ENCODE assay signal across 1 cellular context in the genomic region with DNA sequence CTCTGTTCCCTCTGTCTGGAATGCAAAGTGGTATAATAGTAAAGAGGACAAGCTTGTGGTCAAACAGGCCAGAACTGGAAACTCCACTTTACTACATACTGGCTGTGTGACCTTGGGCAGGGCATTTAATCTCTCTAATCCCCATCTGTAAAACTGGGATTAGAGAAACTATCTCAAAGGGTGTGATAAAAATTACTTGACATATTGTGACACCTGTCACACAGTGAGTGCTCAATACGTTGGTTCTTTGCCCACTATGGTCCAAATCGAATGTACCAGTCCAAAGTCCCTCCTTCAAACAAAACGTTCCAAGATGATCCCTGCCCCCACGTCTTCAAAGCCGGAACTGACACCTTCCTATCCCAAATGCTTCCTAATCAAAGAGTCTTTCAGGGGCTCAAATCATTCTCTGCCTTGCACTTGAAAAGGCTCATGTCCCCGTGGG.
TF ChIP-seq lines count a peak whose summit lies in the region.

No MANE protein-coding gene starts in this region.

TF ChIP-seq in HepG2, 621 proteins besides CTCF, POLR2A, EP300 and RAD21 (continued from another document and continues in another):
- TF ChIP-seq, protein P1, sequence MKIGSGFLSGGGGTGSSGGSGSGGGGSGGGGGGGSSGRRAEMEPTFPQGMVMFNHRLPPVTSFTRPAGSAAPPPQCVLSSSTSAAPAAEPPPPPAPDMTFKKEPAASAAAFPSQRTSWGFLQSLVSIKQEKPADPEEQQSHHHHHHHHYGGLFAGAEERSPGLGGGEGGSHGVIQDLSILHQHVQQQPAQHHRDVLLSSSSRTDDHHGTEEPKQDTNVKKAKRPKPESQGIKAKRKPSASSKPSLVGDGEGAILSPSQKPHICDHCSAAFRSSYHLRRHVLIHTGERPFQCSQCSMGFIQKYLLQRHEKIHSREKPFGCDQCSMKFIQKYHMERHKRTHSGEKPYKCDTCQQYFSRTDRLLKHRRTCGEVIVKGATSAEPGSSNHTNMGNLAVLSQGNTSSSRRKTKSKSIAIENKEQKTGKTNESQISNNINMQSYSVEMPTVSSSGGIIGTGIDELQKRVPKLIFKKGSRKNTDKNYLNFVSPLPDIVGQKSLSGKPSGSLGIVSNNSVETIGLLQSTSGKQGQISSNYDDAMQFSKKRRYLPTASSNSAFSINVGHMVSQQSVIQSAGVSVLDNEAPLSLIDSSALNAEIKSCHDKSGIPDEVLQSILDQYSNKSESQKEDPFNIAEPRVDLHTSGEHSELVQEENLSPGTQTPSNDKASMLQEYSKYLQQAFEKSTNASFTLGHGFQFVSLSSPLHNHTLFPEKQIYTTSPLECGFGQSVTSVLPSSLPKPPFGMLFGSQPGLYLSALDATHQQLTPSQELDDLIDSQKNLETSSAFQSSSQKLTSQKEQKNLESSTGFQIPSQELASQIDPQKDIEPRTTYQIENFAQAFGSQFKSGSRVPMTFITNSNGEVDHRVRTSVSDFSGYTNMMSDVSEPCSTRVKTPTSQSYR (CRISPR knock-in tag; IDR thresholded peaks at IDR 0.05; ENCODE audit: borderline replicate concordance), result no peak
- TF ChIP-seq TAF1 (CRISPR knock-in tag; IDR thresholded peaks at IDR 0.05), result no peak
- no peak for TF ChIP-seq HNRNPL (IDR thresholded peaks at IDR 0.05; ENCODE audit: low read depth, low read length)
- TF ChIP-seq SP4 (CRISPR knock-in tag; IDR thresholded peaks at IDR 0.05), result no peak
- TF ChIP-seq SOX13 (IDR thresholded peaks at IDR 0.05), result peak; percentile 50; the same call in 1 of the 2 replicates
- peak in 1 of 2 experiments; percentile 69; a peak in 2 of 4 replicates for TF ChIP-seq SOX13 (CRISPR knock-in tag; conservative IDR thresholded peaks at IDR 0.05 in 1 of 2, IDR thresholded peaks at IDR 0.05 in 1 of 2)
- TF ChIP-seq, protein P2, sequence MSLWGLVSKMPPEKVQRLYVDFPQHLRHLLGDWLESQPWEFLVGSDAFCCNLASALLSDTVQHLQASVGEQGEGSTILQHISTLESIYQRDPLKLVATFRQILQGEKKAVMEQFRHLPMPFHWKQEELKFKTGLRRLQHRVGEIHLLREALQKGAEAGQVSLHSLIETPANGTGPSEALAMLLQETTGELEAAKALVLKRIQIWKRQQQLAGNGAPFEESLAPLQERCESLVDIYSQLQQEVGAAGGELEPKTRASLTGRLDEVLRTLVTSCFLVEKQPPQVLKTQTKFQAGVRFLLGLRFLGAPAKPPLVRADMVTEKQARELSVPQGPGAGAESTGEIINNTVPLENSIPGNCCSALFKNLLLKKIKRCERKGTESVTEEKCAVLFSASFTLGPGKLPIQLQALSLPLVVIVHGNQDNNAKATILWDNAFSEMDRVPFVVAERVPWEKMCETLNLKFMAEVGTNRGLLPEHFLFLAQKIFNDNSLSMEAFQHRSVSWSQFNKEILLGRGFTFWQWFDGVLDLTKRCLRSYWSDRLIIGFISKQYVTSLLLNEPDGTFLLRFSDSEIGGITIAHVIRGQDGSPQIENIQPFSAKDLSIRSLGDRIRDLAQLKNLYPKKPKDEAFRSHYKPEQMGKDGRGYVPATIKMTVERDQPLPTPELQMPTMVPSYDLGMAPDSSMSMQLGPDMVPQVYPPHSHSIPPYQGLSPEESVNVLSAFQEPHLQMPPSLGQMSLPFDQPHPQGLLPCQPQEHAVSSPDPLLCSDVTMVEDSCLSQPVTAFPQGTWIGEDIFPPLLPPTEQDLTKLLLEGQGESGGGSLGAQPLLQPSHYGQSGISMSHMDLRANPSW (CRISPR knock-in tag; IDR thresholded peaks at IDR 0.05; ENCODE audit: borderline replicate concordance), result no peak
- TF ChIP-seq, protein P3, sequence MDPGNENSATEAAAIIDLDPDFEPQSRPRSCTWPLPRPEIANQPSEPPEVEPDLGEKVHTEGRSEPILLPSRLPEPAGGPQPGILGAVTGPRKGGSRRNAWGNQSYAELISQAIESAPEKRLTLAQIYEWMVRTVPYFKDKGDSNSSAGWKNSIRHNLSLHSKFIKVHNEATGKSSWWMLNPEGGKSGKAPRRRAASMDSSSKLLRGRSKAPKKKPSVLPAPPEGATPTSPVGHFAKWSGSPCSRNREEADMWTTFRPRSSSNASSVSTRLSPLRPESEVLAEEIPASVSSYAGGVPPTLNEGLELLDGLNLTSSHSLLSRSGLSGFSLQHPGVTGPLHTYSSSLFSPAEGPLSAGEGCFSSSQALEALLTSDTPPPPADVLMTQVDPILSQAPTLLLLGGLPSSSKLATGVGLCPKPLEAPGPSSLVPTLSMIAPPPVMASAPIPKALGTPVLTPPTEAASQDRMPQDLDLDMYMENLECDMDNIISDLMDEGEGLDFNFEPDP (CRISPR knock-in tag; conservative IDR thresholded peaks at IDR 0.05), result no peak
- TF ChIP-seq ZNF441 (CRISPR knock-in tag; IDR thresholded peaks at IDR 0.05; ENCODE audit: borderline replicate concordance), result no peak; the same call in 1 of the 2 replicates
- TF ChIP-seq FOXM1 (CRISPR knock-in tag; IDR thresholded peaks at IDR 0.05), result no peak
- TF ChIP-seq, protein P4, sequence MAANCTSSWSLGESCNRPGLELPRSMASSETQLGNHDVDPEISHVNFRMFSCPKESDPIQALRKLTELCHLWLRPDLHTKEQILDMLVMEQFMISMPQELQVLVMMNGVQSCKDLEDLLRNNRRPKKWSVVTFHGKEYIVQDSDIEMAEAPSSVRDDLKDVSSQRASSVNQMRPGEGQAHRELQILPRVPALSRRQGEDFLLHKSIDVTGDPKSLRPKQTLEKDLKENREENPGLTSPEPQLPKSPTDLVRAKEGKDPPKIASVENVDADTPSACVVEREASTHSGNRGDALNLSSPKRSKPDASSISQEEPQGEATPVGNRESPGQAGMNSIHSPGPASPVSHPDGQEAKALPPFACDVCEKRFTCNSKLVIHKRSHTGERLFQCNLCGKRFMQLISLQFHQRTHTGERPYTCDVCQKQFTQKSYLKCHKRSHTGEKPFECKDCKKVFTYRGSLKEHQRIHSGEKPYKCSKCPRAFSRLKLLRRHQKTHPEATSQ (CRISPR knock-in tag; IDR thresholded peaks at IDR 0.05; ENCODE audit: borderline replicate concordance), result no peak
- TF ChIP-seq, protein P5, sequence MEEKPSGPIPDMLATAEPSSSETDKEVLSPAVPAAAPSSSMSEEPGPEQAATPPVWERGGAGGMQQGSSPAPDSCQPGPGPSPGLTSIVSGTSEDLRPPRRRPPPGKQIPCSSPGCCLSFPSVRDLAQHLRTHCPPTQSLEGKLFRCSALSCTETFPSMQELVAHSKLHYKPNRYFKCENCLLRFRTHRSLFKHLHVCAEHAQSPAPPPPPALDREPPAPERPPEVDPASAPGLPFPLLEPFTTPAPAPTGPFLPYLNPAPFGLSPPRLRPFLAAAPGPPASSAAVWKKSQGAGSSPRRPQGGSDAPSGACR (CRISPR knock-in tag; IDR thresholded peaks at IDR 0.05), result no peak
- no peak; the same call in 1 of the 2 replicates for TF ChIP-seq CHD4 (IDR thresholded peaks at IDR 0.05; ENCODE audit: borderline replicate concordance, low read length)
- TF ChIP-seq, protein P6, sequence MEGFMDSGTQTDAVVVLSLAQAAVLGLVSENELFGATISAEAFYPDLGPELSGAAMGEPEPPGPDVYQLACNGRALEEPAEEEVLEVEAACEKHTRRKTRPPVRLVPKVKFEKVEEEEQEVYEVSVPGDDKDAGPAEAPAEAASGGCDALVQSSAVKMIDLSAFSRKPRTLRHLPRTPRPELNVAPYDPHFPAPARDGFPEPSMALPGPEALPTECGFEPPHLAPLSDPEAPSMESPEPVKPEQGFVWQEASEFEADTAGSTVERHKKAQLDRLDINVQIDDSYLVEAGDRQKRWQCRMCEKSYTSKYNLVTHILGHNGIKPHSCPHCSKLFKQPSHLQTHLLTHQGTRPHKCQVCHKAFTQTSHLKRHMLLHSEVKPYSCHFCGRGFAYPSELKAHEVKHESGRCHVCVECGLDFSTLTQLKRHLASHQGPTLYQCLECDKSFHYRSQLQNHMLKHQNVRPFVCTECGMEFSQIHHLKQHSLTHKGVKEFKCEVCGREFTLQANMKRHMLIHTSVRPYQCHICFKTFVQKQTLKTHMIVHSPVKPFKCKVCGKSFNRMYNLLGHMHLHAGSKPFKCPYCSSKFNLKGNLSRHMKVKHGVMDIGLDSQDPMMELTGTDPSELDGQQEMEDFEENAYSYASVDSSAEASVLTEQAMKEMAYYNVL (CRISPR knock-in tag; IDR thresholded peaks at IDR 0.05; ENCODE audit: borderline replicate concordance), result no peak
- TF ChIP-seq SNAPC2 (CRISPR knock-in tag; IDR thresholded peaks at IDR 0.05), result no peak
- TF ChIP-seq MAF1 (CRISPR knock-in tag; IDR thresholded peaks at IDR 0.05; ENCODE audit: borderline replicate concordance), result no peak
- TF ChIP-seq, protein P7, sequence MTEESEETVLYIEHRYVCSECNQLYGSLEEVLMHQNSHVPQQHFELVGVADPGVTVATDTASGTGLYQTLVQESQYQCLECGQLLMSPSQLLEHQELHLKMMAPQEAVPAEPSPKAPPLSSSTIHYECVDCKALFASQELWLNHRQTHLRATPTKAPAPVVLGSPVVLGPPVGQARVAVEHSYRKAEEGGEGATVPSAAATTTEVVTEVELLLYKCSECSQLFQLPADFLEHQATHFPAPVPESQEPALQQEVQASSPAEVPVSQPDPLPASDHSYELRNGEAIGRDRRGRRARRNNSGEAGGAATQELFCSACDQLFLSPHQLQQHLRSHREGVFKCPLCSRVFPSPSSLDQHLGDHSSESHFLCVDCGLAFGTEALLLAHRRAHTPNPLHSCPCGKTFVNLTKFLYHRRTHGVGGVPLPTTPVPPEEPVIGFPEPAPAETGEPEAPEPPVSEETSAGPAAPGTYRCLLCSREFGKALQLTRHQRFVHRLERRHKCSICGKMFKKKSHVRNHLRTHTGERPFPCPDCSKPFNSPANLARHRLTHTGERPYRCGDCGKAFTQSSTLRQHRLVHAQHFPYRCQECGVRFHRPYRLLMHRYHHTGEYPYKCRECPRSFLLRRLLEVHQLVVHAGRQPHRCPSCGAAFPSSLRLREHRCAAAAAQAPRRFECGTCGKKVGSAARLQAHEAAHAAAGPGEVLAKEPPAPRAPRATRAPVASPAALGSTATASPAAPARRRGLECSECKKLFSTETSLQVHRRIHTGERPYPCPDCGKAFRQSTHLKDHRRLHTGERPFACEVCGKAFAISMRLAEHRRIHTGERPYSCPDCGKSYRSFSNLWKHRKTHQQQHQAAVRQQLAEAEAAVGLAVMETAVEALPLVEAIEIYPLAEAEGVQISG (CRISPR knock-in tag; IDR thresholded peaks at IDR 0.05), result no peak
- TF ChIP-seq RXRA (CRISPR knock-in tag; IDR thresholded peaks at IDR 0.05), result no peak
- TF ChIP-seq, protein P8, sequence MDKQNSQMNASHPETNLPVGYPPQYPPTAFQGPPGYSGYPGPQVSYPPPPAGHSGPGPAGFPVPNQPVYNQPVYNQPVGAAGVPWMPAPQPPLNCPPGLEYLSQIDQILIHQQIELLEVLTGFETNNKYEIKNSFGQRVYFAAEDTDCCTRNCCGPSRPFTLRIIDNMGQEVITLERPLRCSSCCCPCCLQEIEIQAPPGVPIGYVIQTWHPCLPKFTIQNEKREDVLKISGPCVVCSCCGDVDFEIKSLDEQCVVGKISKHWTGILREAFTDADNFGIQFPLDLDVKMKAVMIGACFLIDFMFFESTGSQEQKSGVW (CRISPR knock-in tag; IDR thresholded peaks at IDR 0.05; ENCODE audit: borderline replicate concordance), result no peak; the same call in 1 of the 2 replicates
- TF ChIP-seq ZNF143 (CRISPR knock-in tag; IDR thresholded peaks at IDR 0.05), result no peak
- TF ChIP-seq, protein P9, sequence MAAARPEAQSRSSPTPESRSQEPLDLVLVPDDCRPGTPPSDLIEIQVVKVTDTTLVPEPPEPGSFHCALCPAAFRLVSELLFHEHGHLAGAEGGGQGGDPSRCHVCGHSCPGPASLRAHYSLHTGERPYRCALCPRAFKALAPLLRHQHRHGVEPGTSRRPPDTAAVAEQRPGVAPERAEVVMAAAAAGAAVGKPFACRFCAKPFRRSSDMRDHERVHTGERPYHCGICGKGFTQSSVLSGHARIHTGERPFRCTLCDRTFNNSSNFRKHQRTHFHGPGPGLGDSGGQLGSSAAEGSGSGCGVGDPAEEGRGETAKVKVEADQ (CRISPR knock-in tag; IDR thresholded peaks at IDR 0.05; ENCODE audit: borderline replicate concordance), result no peak
- TF ChIP-seq HHEX (CRISPR knock-in tag; IDR thresholded peaks at IDR 0.05), result no peak
- TF ChIP-seq ZNF232 (CRISPR knock-in tag; IDR thresholded peaks at IDR 0.05; ENCODE audit: borderline replicate concordance), result no peak
- TF ChIP-seq, protein P10, sequence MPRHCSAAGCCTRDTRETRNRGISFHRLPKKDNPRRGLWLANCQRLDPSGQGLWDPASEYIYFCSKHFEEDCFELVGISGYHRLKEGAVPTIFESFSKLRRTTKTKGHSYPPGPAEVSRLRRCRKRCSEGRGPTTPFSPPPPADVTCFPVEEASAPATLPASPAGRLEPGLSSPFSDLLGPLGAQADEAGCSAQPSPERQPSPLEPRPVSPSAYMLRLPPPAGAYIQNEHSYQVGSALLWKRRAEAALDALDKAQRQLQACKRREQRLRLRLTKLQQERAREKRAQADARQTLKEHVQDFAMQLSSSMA (CRISPR knock-in tag; IDR thresholded peaks at IDR 0.05), result no peak
- TF ChIP-seq KDM5A (IDR thresholded peaks at IDR 0.05; ENCODE audit: borderline replicate concordance, low read length), result no peak
- TF ChIP-seq ZNF335 (CRISPR knock-in tag; IDR thresholded peaks at IDR 0.05), result no peak
- TF ChIP-seq ZBTB8A (CRISPR knock-in tag; IDR thresholded peaks at IDR 0.05; ENCODE audit: borderline replicate concordance, low read depth), result no peak
- TF ChIP-seq YEATS4 (CRISPR knock-in tag; IDR thresholded peaks at IDR 0.05; ENCODE audit: borderline replicate concordance), result no peak
- TF ChIP-seq, protein P11, sequence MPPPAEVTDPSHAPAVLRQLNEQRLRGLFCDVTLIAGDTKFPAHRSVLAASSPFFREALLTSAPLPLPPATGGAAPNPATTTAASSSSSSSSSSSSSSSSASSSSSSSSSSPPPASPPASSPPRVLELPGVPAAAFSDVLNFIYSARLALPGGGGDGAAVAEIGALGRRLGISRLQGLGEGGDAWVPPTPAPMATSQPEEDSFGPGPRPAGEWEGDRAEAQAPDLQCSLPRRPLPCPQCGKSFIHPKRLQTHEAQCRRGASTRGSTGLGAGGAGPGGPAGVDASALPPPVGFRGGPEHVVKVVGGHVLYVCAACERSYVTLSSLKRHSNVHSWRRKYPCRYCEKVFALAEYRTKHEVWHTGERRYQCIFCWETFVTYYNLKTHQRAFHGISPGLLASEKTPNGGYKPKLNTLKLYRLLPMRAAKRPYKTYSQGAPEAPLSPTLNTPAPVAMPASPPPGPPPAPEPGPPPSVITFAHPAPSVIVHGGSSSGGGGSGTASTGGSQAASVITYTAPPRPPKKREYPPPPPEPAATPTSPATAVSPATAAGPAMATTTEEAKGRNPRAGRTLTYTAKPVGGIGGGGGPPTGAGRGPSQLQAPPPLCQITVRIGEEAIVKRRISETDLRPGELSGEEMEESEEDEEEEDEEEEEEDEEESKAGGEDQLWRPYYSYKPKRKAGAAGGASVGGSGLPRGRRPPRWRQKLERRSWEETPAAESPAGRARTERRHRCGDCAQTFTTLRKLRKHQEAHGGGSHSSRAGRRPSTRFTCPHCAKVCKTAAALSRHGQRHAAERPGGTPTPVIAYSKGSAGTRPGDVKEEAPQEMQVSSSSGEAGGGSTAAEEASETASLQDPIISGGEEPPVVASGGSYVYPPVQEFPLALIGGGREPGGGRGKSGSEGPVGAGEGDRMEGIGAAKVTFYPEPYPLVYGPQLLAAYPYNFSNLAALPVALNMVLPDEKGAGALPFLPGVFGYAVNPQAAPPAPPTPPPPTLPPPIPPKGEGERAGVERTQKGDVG (CRISPR knock-in tag; IDR thresholded peaks at IDR 0.05; ENCODE audit: borderline replicate concordance), result no peak
- 0 out of 2 replicates have a peak, but pooled peaks have one; percentile 51 for TF ChIP-seq ZNF33A (CRISPR knock-in tag; IDR thresholded peaks at IDR 0.05; ENCODE audit: borderline replicate concordance)
- no peak for TF ChIP-seq ZNF570 (CRISPR knock-in tag; IDR thresholded peaks at IDR 0.05; ENCODE audit: borderline replicate concordance)
- no peak for TF ChIP-seq SRY (CRISPR knock-in tag; IDR thresholded peaks at IDR 0.05)
- peak; percentile 71 for TF ChIP-seq ZEB1 (IDR thresholded peaks at IDR 0.05; ENCODE audit: insufficient replicate concordance, low read depth)
- no peak for TF ChIP-seq ZNF33B (CRISPR knock-in tag; IDR thresholded peaks at IDR 0.05)
- TF ChIP-seq CBX5 (CRISPR knock-in tag; IDR thresholded peaks at IDR 0.05; ENCODE audit: borderline replicate concordance), result no peak
- no peak for TF ChIP-seq MBD4 (IDR thresholded peaks at IDR 0.05; ENCODE audit: borderline replicate concordance, low read length)
- no peak for TF ChIP-seq NFATC3 (CRISPR knock-in tag; IDR thresholded peaks at IDR 0.05)
- no peak for TF ChIP-seq ZNF510 (CRISPR knock-in tag; IDR thresholded peaks at IDR 0.05; ENCODE audit: low read depth)
